18 cellular contexts compared by ENCODE assay signal in the genomic region with DNA sequence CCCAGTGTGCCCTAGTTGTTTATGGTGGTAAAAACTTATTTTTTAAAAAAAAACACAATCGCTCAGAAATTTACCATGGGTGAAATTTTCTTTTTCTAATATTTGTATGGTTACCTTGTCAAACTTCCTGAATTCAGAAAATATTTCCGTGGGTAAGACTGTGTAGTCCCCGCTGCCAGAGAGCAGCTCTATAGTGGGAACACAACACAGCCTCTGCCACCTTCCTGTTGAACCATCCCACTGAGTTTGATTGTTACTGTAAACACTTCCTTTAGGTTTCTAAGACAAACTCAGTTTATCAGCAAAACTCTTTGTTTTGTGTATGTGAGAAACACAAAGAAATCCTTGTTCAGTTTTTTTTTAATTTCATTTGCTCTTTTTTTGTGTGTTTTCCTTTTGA. TPM values are rescaled to one million over a fixed set of nuclear protein-coding genes. Genes with fewer than 3 reads are reported as not detected.
DNase-seq lines count a peak whose midpoint lies in the region; ATAC-seq and TF ChIP-seq lines count a peak whose summit lies in the region.
"Had no signal": no experiment of that assay in that cellular context is flagged by ENCODE, and none has a peak within 500 bp of the region (broad histone marks: within the 10 kb centered on the region; RNA-seq: fewer than 3 reads in every experiment).

No MANE protein-coding gene starts in this region.

- H2BK120ac ChIP-seq in IMR-90 (ENCODE audit: low read depth, low read length): no peak overlapping the region

- in situ Hi-C loops in IMR-90 (cut with MboI; ENCODE audit: low sequenced_read_pairs): no loop called here

- peak overlapping the region; percentile 27 for H3K4me3 Mint-ChIP-seq in CD4-positive, alpha-beta T cell
- no peak overlapping the region for H3K4me3 Mint-ChIP-seq in WTC11
- peak overlapping the region in 7 of 10 donors; percentile 26 to 66 (median 52) for H3K4me3 Mint-ChIP-seq in naive thymus-derived CD4-positive, alpha-beta T cell
- no peak overlapping the region for H3K4me3 Mint-ChIP-seq in HFFc6
- H3K4me3 Mint-ChIP-seq in type B pancreatic cell: no peak overlapping the region
- H3K4me3 Mint-ChIP-seq: CD8-positive, alpha-beta T cell had no signal

- no peak overlapping the region for H3K4ac ChIP-seq in IMR-90 (ENCODE audit: low read depth, low read length)

- H3K27me3 ChIP-seq in CD4-positive, alpha-beta T cell (ENCODE audit: control insufficient read depth, insufficient read depth, low read length): no peaks in the 10 kb centered on the region
- peaks cover 7% of the 10 kb centered on the region; the same call in 1 of the 2 replicates for H3K27me3 ChIP-seq in IMR-90 (ENCODE audit: control insufficient read depth, insufficient read depth, low read length)
- no peaks in the 10 kb centered on the region for H3K27me3 ChIP-seq in naive thymus-derived CD4-positive, alpha-beta T cell (ENCODE audit: control insufficient read depth in 2 of 2, insufficient read depth in 2 of 2, low read length in 2 of 2)

- H3K9me3 Mint-ChIP-seq in CD4-positive, alpha-beta T cell: no peaks in the 10 kb centered on the region
- no peaks in the 10 kb centered on the region for H3K9me3 Mint-ChIP-seq in WTC11
- H3K9me3 Mint-ChIP-seq in naive thymus-derived CD4-positive, alpha-beta T cell: peaks cover 0 to 7% (median 0%) of the 10 kb centered on the region in 11 donors
- H3K9me3 Mint-ChIP-seq in HFFc6: no peaks in the 10 kb centered on the region
- H3K9me3 Mint-ChIP-seq in type B pancreatic cell: no peaks in the 10 kb centered on the region
- H3K9me3 Mint-ChIP-seq: CD8-positive, alpha-beta T cell had no signal

- no peak overlapping the region for H3K18ac ChIP-seq in IMR-90 (ENCODE audit: low read depth, low read length)

- H3K56ac ChIP-seq in IMR-90 (ENCODE audit: extremely low read depth, insufficient read depth, low read length): peak overlapping the region; percentile 11; the same call in 1 of the 2 replicates

- no peak for DNase-seq in CD4-positive, alpha-beta T cell
- DNase-seq in IMR-90: no peak
- no peak for DNase-seq in WTC11 (ENCODE audit: low spot score)
- no peak for DNase-seq in naive thymus-derived CD4-positive, alpha-beta T cell
- no peak for DNase-seq in HFFc6
- DNase-seq in type B pancreatic cell (ENCODE audit: extremely low spot score, unreplicated experiment): no peak
- DNase-seq: AML-193; CD8-positive, alpha-beta T cell; COR-L47; GM23248; KG1 had no signal

- TF ChIP-seq CTCF in CD4-positive, alpha-beta T cell (IDR thresholded peaks at IDR 0.05): no peak
- TF ChIP-seq CTCF in IMR-90 (conservative IDR thresholded peaks at IDR 0.05; ENCODE audit: low read depth, low read length) (no peak), WTC11 (IDR thresholded peaks at IDR 0.05) (no peak), HFFc6 (IDR thresholded peaks at IDR 0.05) (no peak), type B pancreatic cell (conservative IDR thresholded peaks at IDR 0.05) (no peak)

- H4K5ac ChIP-seq in IMR-90 (ENCODE audit: low read depth, low read length): no peak overlapping the region

- no peaks in the 10 kb centered on the region for H4K20me1 ChIP-seq in IMR-90 (ENCODE audit: insufficient read depth, low read length)

- no peaks in the 10 kb centered on the region for H3K79me1 ChIP-seq in IMR-90 (ENCODE audit: low read depth in 1 of 2, low read length in 2 of 2)

- no peak for TF ChIP-seq POLR2A in IMR-90 (IDR thresholded peaks at IDR 0.05; ENCODE audit: low read depth, low read length)

- WGBS in IMR-90 (ENCODE audit: extremely low coverage in 2 of 2, insufficient read length in 1 of 2), 2 experiments: no CpG with 5 or more reads among the region's 3 CpGs

- no peak for TF ChIP-seq RAD21 in IMR-90 (IDR thresholded peaks at IDR 0.05; ENCODE audit: low read length)

- no peak overlapping the region for H3K23ac ChIP-seq in IMR-90 (ENCODE audit: low read depth, low read length)

- H3K9me1 ChIP-seq in IMR-90 (ENCODE audit: insufficient read depth, low read length): no peaks in the 10 kb centered on the region

- POLR2A ChIA-PET in CD4-positive, alpha-beta T cell (lab: Charles Lee): no interaction called here
- POLR2A ChIA-PET in IMR-90 (lab: Charles Lee; ENCODE audit: unreplicated experiment): no interaction called here
- POLR2A ChIA-PET in WTC11 (lab: Charles Lee): no interaction called here
- POLR2A ChIA-PET in naive thymus-derived CD4-positive, alpha-beta T cell (lab: Charles Lee): interaction anchor here (0.5 kb wide), 1 partner anchor 88 kb away, joined by 3 read pairs; no protein-coding TSS in a partner anchor

- no peak overlapping the region for H2BK20ac ChIP-seq in IMR-90 (ENCODE audit: low read depth, low read length)

- intact Hi-C loops in CD4-positive, alpha-beta T cell (cut with DNase I, micrococcal nuclease): no loop called here
- intact Hi-C loops in IMR-90 (cut with micrococcal nuclease): no loop called here
- intact Hi-C loops in naive thymus-derived CD4-positive, alpha-beta T cell (cut with micrococcal nuclease): no loop called here

- dilution Hi-C loops in IMR-90 (cut with HindIII; ENCODE audit: low sequenced_read_pairs, unreplicated experiment): no loop called here

- H4K91ac ChIP-seq in IMR-90 (ENCODE audit: insufficient read depth, low read depth, low read length): no peak overlapping the region

- no peak overlapping the region for H2AK9ac ChIP-seq in IMR-90 (replicated peaks; ENCODE audit: low read depth, low read length, poor library complexity)

- no peaks in the 10 kb centered on the region for H3K9me3 ChIP-seq in CD4-positive, alpha-beta T cell (ENCODE audit: control insufficient read depth, low read length)
- no peaks in the 10 kb centered on the region for H3K9me3 ChIP-seq in IMR-90 (ENCODE audit: control insufficient read depth, insufficient read depth, low read length)
- H3K9me3 ChIP-seq in naive thymus-derived CD4-positive, alpha-beta T cell (ENCODE audit: control insufficient read depth in 2 of 3, low read length in 3 of 3): no peaks in the 10 kb centered on the region
- H3K9me3 ChIP-seq: A549 had no signal

- BruUV-seq in IMR-90 (replicated peaks; lab: Mats Ljungman, UMichigan): no TSS peak

- H2AK5ac ChIP-seq in IMR-90 (ENCODE audit: low read depth, low read length): no peak overlapping the region

- H2BK15ac ChIP-seq in IMR-90 (ENCODE audit: low read depth, low read length): no peak overlapping the region

- CTCF ChIA-PET in CD4-positive, alpha-beta T cell (lab: Charles Lee): interaction anchor here (1.0 to 1.2 kb wide), 2 partner anchors 11 to 392 kb away, joined by 3 read pairs; no protein-coding TSS in a partner anchor
- CTCF ChIA-PET in IMR-90 (lab: Yijun Ruan, JAX): interaction anchor here (1.1 kb wide), 1 partner anchor 19 kb away, joined by 3 read pairs; no protein-coding TSS in a partner anchor
- CTCF ChIA-PET in WTC11 (lab: Charles Lee): interaction anchor here (1.4 to 1.5 kb wide), 2 partner anchors 207 to 323 kb away, joined by 3 read pairs; no protein-coding TSS in a partner anchor
- CTCF ChIA-PET in naive thymus-derived CD4-positive, alpha-beta T cell (lab: Charles Lee): interaction anchor here (0.7 to 1.6 kb wide), 3 partner anchors 8 to 392 kb away, joined by 3 to 7 read pairs (median 3); no protein-coding TSS in a partner anchor

- H3K27ac ChIP-seq in CD4-positive, alpha-beta T cell (ENCODE audit: low read depth, low read length): no peak overlapping the region
- no peak overlapping the region for H3K27ac ChIP-seq in IMR-90 (ENCODE audit: insufficient read depth, low read length)
- no peak overlapping the region for H3K27ac ChIP-seq in naive thymus-derived CD4-positive, alpha-beta T cell (ENCODE audit: low read depth, low read length)
- H3K27ac ChIP-seq: 22Rv1, A549, C4-2B, GM23248 had no signal

- H2BK5ac ChIP-seq in IMR-90 (ENCODE audit: low read depth, low read length, poor library complexity, severe bottlenecking): no peak overlapping the region

- H4K8ac ChIP-seq in IMR-90 (ENCODE audit: low read depth in 2 of 2, low read length in 2 of 2): no peak overlapping the region

- no peak overlapping the region for H3K4me3 ChIP-seq in IMR-90 (ENCODE audit: insufficient read depth, low read depth, low read length)
- no peak overlapping the region for H3K4me3 ChIP-seq in naive thymus-derived CD4-positive, alpha-beta T cell (ENCODE audit: low read length)
- H3K4me3 ChIP-seq: A549, GM23248 had no signal

- H3K27me3 Mint-ChIP-seq in CD4-positive, alpha-beta T cell: no peaks in the 10 kb centered on the region
- H3K27me3 Mint-ChIP-seq in WTC11 (ENCODE audit: low read depth) (peaks cover 2% of the 10 kb centered on the region; the same call in 1 of the 2 replicates), HFFc6 (ENCODE audit: insufficient read depth) (peaks cover 10% of the 10 kb centered on the region; the same call in 1 of the 2 replicates), type B pancreatic cell (peaks cover 10% of the 10 kb centered on the region)
- peaks cover 0 to 15% (median 0%) of the 10 kb centered on the region in 5 donors for H3K27me3 Mint-ChIP-seq in naive thymus-derived CD4-positive, alpha-beta T cell

- H3K4me2 ChIP-seq in IMR-90 (ENCODE audit: low read depth, low read length): no peak overlapping the region
- H3K4me2 ChIP-seq: A549 had no signal

- no peaks in the 10 kb centered on the region for H3K4me1 ChIP-seq in IMR-90 (ENCODE audit: control insufficient read depth, insufficient read depth, low read length)
- peaks cover 5 to 6% of the 10 kb centered on the region in 2 donors for H3K4me1 ChIP-seq in naive thymus-derived CD4-positive, alpha-beta T cell (ENCODE audit: control insufficient read depth in 2 of 2, insufficient read depth in 2 of 2, low read length in 2 of 2)
- H3K4me1 ChIP-seq: A549 had no signal

- no peaks in the 10 kb centered on the region for H3K36me3 ChIP-seq in IMR-90 (ENCODE audit: control insufficient read depth, insufficient read depth, low read length)
- no peaks in the 10 kb centered on the region for H3K36me3 ChIP-seq in naive thymus-derived CD4-positive, alpha-beta T cell (ENCODE audit: control insufficient read depth in 2 of 3, insufficient read depth in 3 of 3, low read length in 3 of 3)

- no peaks in the 10 kb centered on the region for H3K36me3 Mint-ChIP-seq in CD4-positive, alpha-beta T cell (ENCODE audit: low read depth)
- H3K36me3 Mint-ChIP-seq in WTC11: no peaks in the 10 kb centered on the region
- H3K36me3 Mint-ChIP-seq in naive thymus-derived CD4-positive, alpha-beta T cell: peaks cover 0 to 13% (median 6%) of the 10 kb centered on the region in 5 donors
- H3K36me3 Mint-ChIP-seq in HFFc6 (ENCODE audit: low read depth): no peaks in the 10 kb centered on the region
- H3K36me3 Mint-ChIP-seq in type B pancreatic cell: no peaks in the 10 kb centered on the region
- H3K36me3 Mint-ChIP-seq: CD8-positive, alpha-beta T cell had no signal

- H3K9ac ChIP-seq in IMR-90 (ENCODE audit: low read depth, low read length): no peak overlapping the region
- H3K9ac ChIP-seq: GM23248 had no signal

- H3K27ac Mint-ChIP-seq in CD4-positive, alpha-beta T cell: no peak overlapping the region
- H3K27ac Mint-ChIP-seq in WTC11 (no peak overlapping the region), HFFc6 (no peak overlapping the region), type B pancreatic cell (no peak overlapping the region)
- peak overlapping the region in 1 of 9 donors; percentile 63 for H3K27ac Mint-ChIP-seq in naive thymus-derived CD4-positive, alpha-beta T cell
- H3K27ac Mint-ChIP-seq: CD8-positive, alpha-beta T cell had no signal

- no peak overlapping the region for H3K14ac ChIP-seq in IMR-90 (replicated peaks; ENCODE audit: low read depth, low read length)

- H3K4me1 Mint-ChIP-seq in CD4-positive, alpha-beta T cell (ENCODE audit: low read depth): peaks cover 21% of the 10 kb centered on the region
- H3K4me1 Mint-ChIP-seq in WTC11 (peaks cover 22% of the 10 kb centered on the region), HFFc6 (ENCODE audit: low read depth) (no peaks in the 10 kb centered on the region), type B pancreatic cell (ENCODE audit: unreplicated experiment) (no peaks in the 10 kb centered on the region)
- H3K4me1 Mint-ChIP-seq in naive thymus-derived CD4-positive, alpha-beta T cell: peaks cover 2 to 29% (median 26%) of the 10 kb centered on the region in 7 donors

- no peak for ATAC-seq in CD4-positive, alpha-beta T cell (ENCODE audit: poor library complexity)
- ATAC-seq in IMR-90 (ENCODE audit: low read depth): no peak
- peak; percentile 67 for ATAC-seq in WTC11
- ATAC-seq in naive thymus-derived CD4-positive, alpha-beta T cell: no peak
- ATAC-seq in GM18873 (IDR thresholded peaks at IDR 0.05; ENCODE audit: low FRiP score, unreplicated experiment): no peak
- ATAC-seq in GM18511 (IDR thresholded peaks at IDR 0.05; ENCODE audit: unreplicated experiment): no peak
- ATAC-seq: A549; CD8-positive, alpha-beta T cell; HCT116; HepG2 had no signal

- H2AFZ ChIP-seq in IMR-90 (replicated peaks; ENCODE audit: low read length, poor library complexity): no peak overlapping the region
- H2AFZ ChIP-seq: GM23248 had no signal

RNA-seq across cellular contexts. Expression of a gene that starts 17.9 kb away (rescaled TPM):
- total RNA-seq in CD4-positive, alpha-beta T cell: 1 to 10 TPM in 1 of 2 experiments, under 1 TPM in 1; 0.59 to 1.2 TPM
- total RNA-seq in IMR-90 (2012; rRNA removed) (under 0.01 TPM in 2 replicates), WTC11 (2021) (0.18 to 0.39 TPM (median 0.27 TPM) in 3 replicates), type B pancreatic cell (ENCODE audit: low replicate concordance) (0.62 and 3.8 TPM in 2 replicates)
- polyA plus RNA-seq in IMR-90 (2012; rRNA removed): 0.07 and 0.09 TPM in 2 replicates
- not detected in 2 replicates for polyA plus RNA-seq in IMR-90 (2012; cell fraction: cytosol; rRNA removed)
- under 0.01 and 0.05 TPM in 2 replicates for polyA plus RNA-seq in IMR-90 (2012; cell fraction: nucleus; rRNA removed; ENCODE audit: low replicate concordance)
- total RNA-seq in naive thymus-derived CD4-positive, alpha-beta T cell: 1 to 10 TPM in 3 of 5 experiments, under 1 TPM in 2; 0.73 to 2.3 (median 1.1) TPM
- 1 to 10 TPM; 1.4 to 1.7 TPM for polyA plus RNA-seq in naive thymus-derived CD4-positive, alpha-beta T cell
- under 1 TPM in 5 of 6 experiments, not detected in 1; 0.05 to 0.46 (median 0.05) TPM for total RNA-seq in HFFc6 (2021; fragmentation: NEBNext Ultra II Directional; extraction: Animal tissue kit (Norgen Biotek cat#: 25700))
- total RNA-seq: HepG2 had no signal
- polyA plus RNA-seq: GM23248 had no signal

Comparison
In these comparisons a context has a peak if more than half of its experiments do, and no peak if none do; other contexts are left out.
1. H3K4me3 Mint-ChIP-seq: peak in CD4-positive, alpha-beta T cell (single experiment) and naive thymus-derived CD4-positive, alpha-beta T cell (7 of 10); none in WTC11 (single experiment), HFFc6 (single experiment) and type B pancreatic cell (single experiment).